ENCODE assay signal across 8 cellular contexts in genomic region chr16:14346278-14347142, GRCh38.
"Had no signal": no experiment of that assay in that cellular context is flagged by ENCODE, and none has a peak within 500 bp of the region (broad histone marks: within the 10 kb centered on the region; RNA-seq: fewer than 3 reads in every experiment).

No MANE protein-coding gene starts in this region.

- H2AFZ ChIP-seq: GM23338 had no signal

- DNase-seq: H7, HFFc6, IMR-90, KBM-7 had no signal

- H3K4me3 Mint-ChIP-seq: GM23338, HFFc6 had no signal

- H3K36me3 ChIP-seq: HAP-1 had no signal

- H3K4me3 ChIP-seq: GM23338, HAP-1 had no signal

- H3K27ac ChIP-seq: HL-60 had no signal

- H3K4me1 ChIP-seq: HAP-1 had no signal

- H3K27ac Mint-ChIP-seq: GM23338, HFFc6 had no signal

- H3K4me2 ChIP-seq: GM23338 had no signal

- ATAC-seq: GM23338, HCT116 had no signal

- H3K9me3 ChIP-seq: HAP-1 had no signal
